Comparison of ENCODE assay signal across 8 cellular contexts in genomic region chr19:48967346-48968178, GRCh38. TPM values are rescaled to one million over a fixed set of nuclear protein-coding genes. Genes with fewer than 3 reads are reported as not detected.
DNase-seq lines count a peak whose midpoint lies in the region; ATAC-seq, FAIRE-seq and TF ChIP-seq lines count a peak whose summit lies in the region.

No MANE protein-coding gene starts in this region.

- no peak overlapping the region for H3K27ac ChIP-seq in naive thymus-derived CD4-positive, alpha-beta T cell (ENCODE audit: low read depth, low read length)

- peaks cover 90% of the 10 kb centered on the region for H3K36me3 Mint-ChIP-seq in dendritic cell treated with granulocyte-macrophage colony-stimulating factor and Interleukin-4, amounts not matched to agents 40 ng/mL and 50 ng/mL, for 4 days (ENCODE audit: low read depth)
- peaks cover 0 to 25% (median 11%) of the 10 kb centered on the region in 5 donors for H3K36me3 Mint-ChIP-seq in naive thymus-derived CD4-positive, alpha-beta T cell

- FAIRE-seq in RCC 7860 (lab: Jason Lieb, UNC) = no peak

- H3K4me3 ChIP-seq in naive thymus-derived CD4-positive, alpha-beta T cell (ENCODE audit: low read length) = no peak overlapping the region

- H3K4me3 Mint-ChIP-seq in dendritic cell treated with granulocyte-macrophage colony-stimulating factor and Interleukin-4, amounts not matched to agents 40 ng/mL and 50 ng/mL, for 4 days = peak overlapping the region; percentile 100
- H3K4me3 Mint-ChIP-seq in naive thymus-derived CD4-positive, alpha-beta T cell = peak overlapping the region; percentile 5 to 100 (median 55)

- CTCF ChIA-PET in naive thymus-derived CD4-positive, alpha-beta T cell (lab: Charles Lee) = interaction anchor here (0.7 to 1.2 kb wide), 8 partner anchors 9 to 180 kb away, joined by 3 to 5 read pairs (median 3); partner anchors contain the start of gene HSD17B14

- DNase-seq in NOMO-1 treated with DMSO at 0.1 percent for 48 hours (lab: John Stamatoyannopoulos, UW; ENCODE audit: unreplicated experiment) (peak; percentile 95), RCC 7860 (ENCODE audit: low spot score) (no peak), NCI-H2081 treated with DMSO at 0.1 percent for 48 hours (lab: John Stamatoyannopoulos, UW) (no peak)
- no peak for DNase-seq in naive thymus-derived CD4-positive, alpha-beta T cell

- no peaks in the 10 kb centered on the region for H3K9me3 ChIP-seq in naive thymus-derived CD4-positive, alpha-beta T cell (ENCODE audit: control insufficient read depth in 2 of 3, low read length in 3 of 3)

- peaks cover 0 to 49% (median 6%) of the 10 kb centered on the region in 3 experiments for H3K36me3 ChIP-seq in naive thymus-derived CD4-positive, alpha-beta T cell (ENCODE audit: control insufficient read depth in 2 of 3, insufficient read depth in 3 of 3, low read length in 3 of 3)

- intact Hi-C loops in dendritic cell treated with granulocyte-macrophage colony-stimulating factor and Interleukin-4, amounts not matched to agents 40 ng/mL and 50 ng/mL, for 4 days (cut with micrococcal nuclease) = loop anchor here (1.0 to 5.0 kb wide), 3 partner anchors 67 to 320 kb away; partner anchors contain the start of genes CA11, NUCB1 and PPP1R15A
- intact Hi-C loops in naive thymus-derived CD4-positive, alpha-beta T cell (cut with micrococcal nuclease) = loop anchor here (5.0 kb wide), 3 partner anchors 320 to 635 kb away; partner anchors contain the start of genes CA11 (in 1 of the 2) and LMTK3 (in 1 of the 2)

- no peaks in the 10 kb centered on the region for H3K27me3 Mint-ChIP-seq in dendritic cell treated with granulocyte-macrophage colony-stimulating factor and Interleukin-4, amounts not matched to agents 40 ng/mL and 50 ng/mL, for 4 days
- no peaks in the 10 kb centered on the region for H3K27me3 Mint-ChIP-seq in naive thymus-derived CD4-positive, alpha-beta T cell

- TF ChIP-seq POLR2A in GM10847 (IDR thresholded peaks at IDR 0.05; ENCODE audit: extremely low read depth, insufficient read length) = peak; percentile 23

- peaks cover 26 to 28% of the 10 kb centered on the region in 2 donors for H3K4me1 ChIP-seq in naive thymus-derived CD4-positive, alpha-beta T cell (ENCODE audit: control insufficient read depth in 2 of 2, insufficient read depth in 2 of 2, low read length in 2 of 2)

- peak overlapping the region; percentile 98 for H3K27ac Mint-ChIP-seq in dendritic cell treated with granulocyte-macrophage colony-stimulating factor and Interleukin-4, amounts not matched to agents 40 ng/mL and 50 ng/mL, for 4 days
- H3K27ac Mint-ChIP-seq in naive thymus-derived CD4-positive, alpha-beta T cell = peak overlapping the region in 3 of 9 donors; percentile 28 to 97 (median 48)

- no peaks in the 10 kb centered on the region for H3K27me3 ChIP-seq in naive thymus-derived CD4-positive, alpha-beta T cell (ENCODE audit: control insufficient read depth in 2 of 2, insufficient read depth in 2 of 2, low read length in 2 of 2)

- H3K9me3 Mint-ChIP-seq in dendritic cell treated with granulocyte-macrophage colony-stimulating factor and Interleukin-4, amounts not matched to agents 40 ng/mL and 50 ng/mL, for 4 days = no peaks in the 10 kb centered on the region
- H3K9me3 Mint-ChIP-seq in naive thymus-derived CD4-positive, alpha-beta T cell = peaks cover 0 to 5% (median 0%) of the 10 kb centered on the region in 11 donors

- peak; percentile 11 for ATAC-seq in naive thymus-derived CD4-positive, alpha-beta T cell
- ATAC-seq in HG02885 (IDR thresholded peaks at IDR 0.05; ENCODE audit: poor library complexity, unreplicated experiment) = no peak
- ATAC-seq in GM21825 (IDR thresholded peaks at IDR 0.05; ENCODE audit: unreplicated experiment) = no peak

- POLR2A ChIA-PET in naive thymus-derived CD4-positive, alpha-beta T cell (lab: Charles Lee) = interaction anchor here (0.6 to 5.3 kb wide), 13 partner anchors 8 to 721 kb away, joined by 3 to 58 read pairs (median 6); partner anchors contain the start of genes BAX, GYS1, PPP1R15A and RUVBL2

- peaks cover 62% of the 10 kb centered on the region for H3K4me1 Mint-ChIP-seq in dendritic cell treated with granulocyte-macrophage colony-stimulating factor and Interleukin-4, amounts not matched to agents 40 ng/mL and 50 ng/mL, for 4 days (ENCODE audit: low read depth)
- H3K4me1 Mint-ChIP-seq in naive thymus-derived CD4-positive, alpha-beta T cell = peaks cover 27 to 59% (median 53%) of the 10 kb centered on the region in 7 donors

RNA-seq across cellular contexts. Expression of gene FTL, which starts 2.5 kb away (rescaled TPM):
- 1,000 to 10,000 TPM in 4 of 5 experiments, 100 to 1,000 TPM in 1; 888 to 1,929 (median 1,286) TPM for total RNA-seq in naive thymus-derived CD4-positive, alpha-beta T cell
- 1,000 to 10,000 TPM; 3,820 to 4,967 TPM for polyA plus RNA-seq in naive thymus-derived CD4-positive, alpha-beta T cell

RNA-seq across cellular contexts. Expression of gene BAX, which starts 12.9 kb away (rescaled TPM):
- total RNA-seq in naive thymus-derived CD4-positive, alpha-beta T cell = 100 to 1,000 TPM in 3 of 5 experiments, 10 to 100 TPM in 2; 78.7 to 355 (median 122) TPM
- polyA plus RNA-seq in naive thymus-derived CD4-positive, alpha-beta T cell = 10 to 100 TPM; 49.1 to 66.3 TPM

RNA-seq across cellular contexts. Expression of gene GYS1, which starts 25.5 kb away (rescaled TPM):
- 10 to 100 TPM; 27.3 to 82.3 (median 50.7) TPM for total RNA-seq in naive thymus-derived CD4-positive, alpha-beta T cell
- polyA plus RNA-seq in naive thymus-derived CD4-positive, alpha-beta T cell = 10 to 100 TPM; 22.6 to 40.3 TPM

RNA-seq across cellular contexts. Expression of gene RUVBL2, which starts 26.1 kb away (rescaled TPM):
- total RNA-seq in naive thymus-derived CD4-positive, alpha-beta T cell = 10 to 100 TPM; 23.4 to 94.0 (median 24.1) TPM
- polyA plus RNA-seq in naive thymus-derived CD4-positive, alpha-beta T cell = 10 to 100 TPM; 58.7 to 72.9 TPM

RNA-seq across cellular contexts. Expression of gene DHDH, which starts 34.1 kb away (rescaled TPM):
- total RNA-seq in naive thymus-derived CD4-positive, alpha-beta T cell = 1 to 10 TPM; 1.1 to 1.7 (median 1.3) TPM
- 1 to 10 TPM; 1.0 to 2.7 TPM for polyA plus RNA-seq in naive thymus-derived CD4-positive, alpha-beta T cell
